In the genomic region with DNA sequence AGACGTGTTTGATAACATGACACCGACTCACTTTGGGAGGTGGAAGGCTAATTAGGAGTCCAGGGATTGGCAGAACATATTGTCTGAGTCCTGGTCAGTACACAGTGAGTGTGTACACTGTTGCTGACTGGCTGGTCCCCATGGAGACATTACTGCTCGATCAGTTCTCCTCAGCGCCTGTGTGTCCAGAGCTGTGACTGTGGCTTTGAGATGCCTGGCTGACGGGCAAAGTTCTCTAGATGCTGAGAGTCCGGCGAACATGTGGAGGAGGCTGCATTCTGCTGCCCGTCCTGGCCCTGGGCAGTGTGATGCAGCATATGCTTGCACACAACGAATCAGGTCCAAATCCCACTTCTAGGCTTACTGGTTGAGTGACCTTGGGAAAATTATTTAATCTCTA, we compare ENCODE assay signal across 15 cellular contexts.
"Had no signal": no experiment of that assay in that cellular context is flagged by ENCODE, and none has a peak within 500 bp of the region (broad histone marks: within the 10 kb centered on the region; RNA-seq: fewer than 3 reads in every experiment).

No MANE protein-coding gene starts in this region.

- DNase-seq: activated CD4-positive, alpha-beta T cell treated with anti-CD3 and anti-CD28 coated beads, Interleukin-2, amount 10 ng/mL, durations not matched to agents 24 days and 14 days; activated CD4-positive, CD25-positive, alpha-beta regulatory T cell; activated CD8-positive, alpha-beta T cell treated with anti-CD3 and anti-CD28 coated beads for 36 hours; activated naive CD4-positive, alpha-beta T cell; activated naive CD8-positive, alpha-beta T cell treated with anti-CD3 and anti-CD28 coated beads for 36 hours; activated T-cell treated with anti-CD3 and anti-CD28 coated beads, Interleukin-2, amount 50 U/mL, for 1 hour; amniotic stem cell; effector CD8-positive, alpha-beta T cell; gastrocnemius medialis; heart right ventricle; naive thymus-derived CD8-positive, alpha-beta T cell; stimulated activated CD4-positive, alpha-beta T cell treated with anti-CD3 and anti-CD28 coated beads, Interleukin-4, amount 100 ng/mL, for 1 hour had no signal

- ATAC-seq: activated CD8-positive, alpha-beta T cell treated with anti-CD3 and anti-CD28 coated beads for 36 hours; activated T-helper 17 cell treated with anti-CD3 and anti-CD28 coated beads, Interleukin-2, amount 50 U/mL, for 72 hours; esophagus mucosa; gastrocnemius medialis; naive thymus-derived CD8-positive, alpha-beta T cell; sciatic nerve had no signal
